Comparison of ENCODE assay signal across 8 cellular contexts in genomic region chr2:47437287-47437686, GRCh38. TPM values are rescaled to one million over a fixed set of nuclear protein-coding genes. Genes with fewer than 3 reads are reported as not detected.
A peak's percentile ranks its signal among the peaks of the same experiment; 100 is the strongest.
DNase-seq lines count a peak whose midpoint lies in the region; ATAC-seq and TF ChIP-seq lines count a peak whose summit lies in the region.

No MANE protein-coding gene starts in this region.

- H3K36me3 Mint-ChIP-seq in activated naive CD8-positive, alpha-beta T cell treated with anti-CD3 and anti-CD28 coated beads for 36 hours = peaks cover 25% of the 10 kb centered on the region
- peaks cover 14% of the 10 kb centered on the region for H3K36me3 Mint-ChIP-seq in activated CD4-positive, alpha-beta memory T cell treated with anti-CD3 and anti-CD28 coated beads for 36 hours

- no peak overlapping the region for H3K9ac ChIP-seq in neuronal stem cell (ENCODE audit: low read depth, low read length, poor library complexity)

- H3K4me1 Mint-ChIP-seq in activated naive CD8-positive, alpha-beta T cell treated with anti-CD3 and anti-CD28 coated beads for 36 hours = no peaks in the 10 kb centered on the region
- H3K4me1 Mint-ChIP-seq in activated CD4-positive, alpha-beta memory T cell treated with anti-CD3 and anti-CD28 coated beads for 36 hours (ENCODE audit: low read depth) = no peaks in the 10 kb centered on the region

- H3K27ac Mint-ChIP-seq in activated naive CD8-positive, alpha-beta T cell treated with anti-CD3 and anti-CD28 coated beads for 36 hours = no peak overlapping the region
- H3K27ac Mint-ChIP-seq in activated CD4-positive, alpha-beta memory T cell treated with anti-CD3 and anti-CD28 coated beads for 36 hours = no peak overlapping the region

- H3K79me1 ChIP-seq in neuronal stem cell (ENCODE audit: low read depth, low read length) = peaks cover 3% of the 10 kb centered on the region

- H3K4me1 ChIP-seq in psoas muscle (no peaks in the 10 kb centered on the region), neuronal stem cell (ENCODE audit: control insufficient read depth in 2 of 2, insufficient read depth in 1 of 2, low read depth in 1 of 2, low read length in 2 of 2) (no peaks in the 10 kb centered on the region)

- no peak overlapping the region for H3K4me2 ChIP-seq in neuronal stem cell (ENCODE audit: insufficient read depth, low read length, poor library complexity, severe bottlenecking)

- intact Hi-C loops in psoas muscle (cut with DNase I) = loop anchor here in 1 of 2 donors (5.0 kb wide), 1 partner anchor 330 kb away; no protein-coding TSS in a partner anchor
- intact Hi-C loops in activated CD4-positive, alpha-beta memory T cell treated with anti-CD3 and anti-CD28 coated beads for 36 hours (cut with micrococcal nuclease) = loop anchor here (5.0 kb wide), 1 partner anchor 330 kb away; no protein-coding TSS in a partner anchor

- no peak overlapping the region for H3K14ac ChIP-seq in neuronal stem cell (ENCODE audit: low read length)

- H3K9me3 Mint-ChIP-seq in activated naive CD8-positive, alpha-beta T cell treated with anti-CD3 and anti-CD28 coated beads for 36 hours = peaks cover under 1% of the 10 kb centered on the region
- no peaks in the 10 kb centered on the region for H3K9me3 Mint-ChIP-seq in activated CD4-positive, alpha-beta memory T cell treated with anti-CD3 and anti-CD28 coated beads for 36 hours

- no peak overlapping the region for H3K4me3 Mint-ChIP-seq in activated naive CD8-positive, alpha-beta T cell treated with anti-CD3 and anti-CD28 coated beads for 36 hours
- no peak overlapping the region for H3K4me3 Mint-ChIP-seq in activated CD4-positive, alpha-beta memory T cell treated with anti-CD3 and anti-CD28 coated beads for 36 hours

- H3K9me3 ChIP-seq in psoas muscle = no peaks in the 10 kb centered on the region
- H3K9me3 ChIP-seq in neuronal stem cell (replicated peaks in 1 of 2; ENCODE audit: control insufficient read depth in 2 of 2, insufficient read depth in 1 of 2, low read depth in 1 of 2, low read length in 2 of 2) = no peaks in the 10 kb centered on the region

- no peak overlapping the region for H2BK120ac ChIP-seq in neuronal stem cell (ENCODE audit: low read depth, low read length)

- 26 to 41% (median 29%) methylated on average over 4 of the region's 4 CpGs for WGBS in psoas muscle, 3 donors
- WGBS in neuronal stem cell (ENCODE audit: extremely low coverage in 2 of 2, insufficient read length in 2 of 2, insufficient replicate concordance in 1 of 2), 2 donors = no CpG with 5 or more reads among the region's 4 CpGs

- H4K8ac ChIP-seq in neuronal stem cell (ENCODE audit: low read depth, low read length) = no peak overlapping the region

- H2BK15ac ChIP-seq in neuronal stem cell (ENCODE audit: low read length) = no peak overlapping the region

- CTCF ChIA-PET in activated CD4-positive, alpha-beta memory T cell treated with anti-CD3 and anti-CD28 coated beads for 36 hours (lab: Charles Lee) = interaction anchor here (0.6 to 2.6 kb wide), 6 partner anchors 9 to 380 kb away, joined by 3 to 22 read pairs (median 3); no protein-coding TSS in a partner anchor

- H2BK12ac ChIP-seq in neuronal stem cell (ENCODE audit: low read length) = no peak overlapping the region

- no peak overlapping the region for H3K23ac ChIP-seq in neuronal stem cell (ENCODE audit: low read depth, low read length, poor library complexity)

- no peak overlapping the region for H3K4ac ChIP-seq in neuronal stem cell (ENCODE audit: low read length)

- H2AK5ac ChIP-seq in neuronal stem cell (ENCODE audit: low read depth, low read length) = no peak overlapping the region

- no peak overlapping the region for H2BK5ac ChIP-seq in neuronal stem cell (ENCODE audit: low read length)

- H4K91ac ChIP-seq in neuronal stem cell (ENCODE audit: low read depth, low read length, poor library complexity) = no peak overlapping the region

- H3K27ac ChIP-seq in psoas muscle (no peak overlapping the region), neuronal stem cell (replicated peaks; ENCODE audit: low read length) (no peak overlapping the region)

- no peak overlapping the region for H3K18ac ChIP-seq in neuronal stem cell (ENCODE audit: low read length)

- H3K27me3 ChIP-seq in GM06990 (replicated peaks; ENCODE audit: control insufficient read depth, insufficient read depth, low read length) = no peaks in the 10 kb centered on the region
- no peaks in the 10 kb centered on the region for H3K27me3 ChIP-seq in psoas muscle (ENCODE audit: insufficient read depth in 3 of 3, low read length in 2 of 3)
- no peaks in the 10 kb centered on the region for H3K27me3 ChIP-seq in neuronal stem cell (ENCODE audit: control insufficient read depth in 3 of 3, insufficient read depth in 3 of 3, low read depth in 1 of 3, low read length in 3 of 3)

- DNase-seq in GM06990 (ENCODE audit: extremely low read depth, insufficient read length) (no peak), NCI-H82 (lab: John Stamatoyannopoulos, UW) (peak; percentile 59), erythroblast (lab: John Stamatoyannopoulos, UW) (peak; percentile 7 to 32), psoas muscle (no peak), NCI-H146 treated with DMSO at 0.1 percent for 48 hours (lab: John Stamatoyannopoulos, UW; ENCODE audit: unreplicated experiment) (no peak), neuronal stem cell (ENCODE audit: low spot score) (no peak)
- DNase-seq in activated naive CD8-positive, alpha-beta T cell treated with anti-CD3 and anti-CD28 coated beads for 36 hours = no peak
- no peak for DNase-seq in activated CD4-positive, alpha-beta memory T cell treated with anti-CD3 and anti-CD28 coated beads for 36 hours

- H2AFZ ChIP-seq in neuronal stem cell (ENCODE audit: low read length) = no peak overlapping the region

- POLR2A ChIA-PET in activated CD4-positive, alpha-beta memory T cell treated with anti-CD3 and anti-CD28 coated beads for 36 hours (lab: Charles Lee) = no interaction called here

- peak in 3 of 4 donors; percentile 47 to 74 (median 48) for ATAC-seq in psoas muscle

- peak; percentile 27 for TF ChIP-seq CTCF in GM06990 (IDR thresholded peaks at IDR 0.05; ENCODE audit: insufficient read depth, low read length, poor library complexity, severe bottlenecking)
- TF ChIP-seq CTCF in psoas muscle (IDR thresholded peaks at IDR 0.05) = peak; percentile 59

- no peak for TF ChIP-seq POLR2A in erythroblast (IDR thresholded peaks at IDR 0.05; ENCODE audit: low read length)

- H3K4me3 ChIP-seq in GM06990 (replicated peaks; ENCODE audit: low read depth, low read length) (no peak overlapping the region), psoas muscle (no peak overlapping the region), neuronal stem cell (ENCODE audit: low read length in 2 of 2) (no peak overlapping the region)

- H3K36me3 ChIP-seq in GM06990 (ENCODE audit: control insufficient read depth, insufficient read depth, low read length) (no peaks in the 10 kb centered on the region; the same call in 1 of the 2 replicates), psoas muscle (ENCODE audit: insufficient read depth in 1 of 2, low read depth in 1 of 2) (no peaks in the 10 kb centered on the region), neuronal stem cell (replicated peaks in 1 of 2; ENCODE audit: control insufficient read depth in 2 of 2, insufficient read depth in 2 of 2, low read length in 2 of 2) (peaks cover 13 to 70% of the 10 kb centered on the region in 2 donors)

- H3K27me3 Mint-ChIP-seq in activated naive CD8-positive, alpha-beta T cell treated with anti-CD3 and anti-CD28 coated beads for 36 hours = no peaks in the 10 kb centered on the region
- H3K27me3 Mint-ChIP-seq in activated CD4-positive, alpha-beta memory T cell treated with anti-CD3 and anti-CD28 coated beads for 36 hours = no peaks in the 10 kb centered on the region

RNA-seq across cellular contexts. Expression of gene MSH2, which starts 34.3 kb away (rescaled TPM):
- total RNA-seq in psoas muscle = 10 to 100 TPM in 1 of 4 donors, 1 to 10 TPM in 3; 3.2 to 10.8 (median 8.2) TPM
- 1 to 10 TPM; 5.3 to 8.3 (median 5.8) TPM for polyA plus RNA-seq in psoas muscle
- 10 to 100 TPM; 74.5 to 75.2 TPM for total RNA-seq in activated naive CD8-positive, alpha-beta T cell treated with anti-CD3 and anti-CD28 coated beads for 36 hours
- total RNA-seq in activated CD4-positive, alpha-beta memory T cell treated with anti-CD3 and anti-CD28 coated beads for 36 hours = 10 to 100 TPM; 57.0 to 59.1 TPM
- 49.9 TPM for polyA plus RNA-seq in neuronal stem cell (2013, experiment 1 of 2)
- 49.3 TPM for polyA plus RNA-seq in neuronal stem cell (2013, experiment 2 of 2)

Comparison
In these comparisons a context has a peak if more than half of its experiments do, and no peak if none do; other contexts are left out.
1. DNase-seq: peak in NCI-H82 (single experiment) and erythroblast (2 of 2); none in GM06990 (single experiment), psoas muscle (0 of 2), activated naive CD8-positive, alpha-beta T cell treated with anti-CD3 and anti-CD28 coated beads for 36 hours (single experiment), activated CD4-positive, alpha-beta memory T cell treated with anti-CD3 and anti-CD28 coated beads for 36 hours (single experiment), NCI-H146 treated with DMSO at 0.1 percent for 48 hours (single experiment) and neuronal stem cell (single experiment).
2. RNA of gene MSH2, which starts 34.3 kb away (total RNA-seq): 74.5 to 75.2 TPM in activated naive CD8-positive, alpha-beta T cell treated with anti-CD3 and anti-CD28 coated beads for 36 hours and 57.0 to 59.1 TPM in activated CD4-positive, alpha-beta memory T cell treated with anti-CD3 and anti-CD28 coated beads for 36 hours; 3.2 to 10.8 TPM in psoas muscle; every median in the first group is over 4 times any median in the second.